8 cellular contexts compared by ENCODE assay signal in genomic region chrX:7088968-7089615, GRCh38. TPM values are rescaled to one million over a fixed set of nuclear protein-coding genes. Genes with fewer than 3 reads are reported as not detected.
DNase-seq lines count a peak whose midpoint lies in the region; ATAC-seq and TF ChIP-seq lines count a peak whose summit lies in the region.

No MANE protein-coding gene starts in this region.

- peaks cover 4% of the 10 kb centered on the region for H3F3A ChIP-seq in Loucy (ENCODE audit: low read depth)

- TF ChIP-seq CTCF in CD8-positive, alpha-beta T cell (IDR thresholded peaks at IDR 0.05) = peak; percentile 28
- peak; percentile 59 for TF ChIP-seq CTCF in Loucy (conservative IDR thresholded peaks at IDR 0.05; ENCODE audit: low read length)
- TF ChIP-seq CTCF in astrocyte of the spinal cord (IDR thresholded peaks at IDR 0.05; ENCODE audit: low read depth, low read length) = peak; percentile 25

- intact Hi-C loops in CD8-positive, alpha-beta T cell (cut with DNase I, micrococcal nuclease) = loop anchor here (2.0 to 10.0 kb wide), 4 partner anchors 20 to 1068 kb away; partner anchors contain the start of genes PUDP (in 2 of the 2) and STS (in 2 of the 2)

- H3K9ac ChIP-seq in Loucy (ENCODE audit: low read depth, low read length, poor library complexity, severe bottlenecking) = peak overlapping the region; percentile 74

- no peaks in the 10 kb centered on the region for H3K9me3 ChIP-seq in CD8-positive, alpha-beta T cell (ENCODE audit: low read length)
- no peaks in the 10 kb centered on the region for H3K9me3 ChIP-seq in Loucy (ENCODE audit: insufficient read depth, low read depth, low read length)

- POLR2A ChIA-PET in CD8-positive, alpha-beta T cell (lab: Charles Lee) = no interaction called here

- H3K4me1 Mint-ChIP-seq in CD8-positive, alpha-beta T cell (ENCODE audit: low read depth) = peaks cover 52% of the 10 kb centered on the region

- H3K79me2 ChIP-seq in Loucy (ENCODE audit: insufficient read depth, low read length) = peaks cover 22% of the 10 kb centered on the region; the same call in 1 of the 2 replicates

- in situ Hi-C loops in astrocyte of the spinal cord (cut with HindIII; ENCODE audit: low sequenced_read_pairs) = no loop called here

- H3K4me3 ChIP-seq in CD8-positive, alpha-beta T cell (ENCODE audit: low read depth, low read length) = no peak overlapping the region
- H3K4me3 ChIP-seq in Loucy (ENCODE audit: low read length, poor library complexity, severe bottlenecking) = no peak overlapping the region
- H3K4me3 ChIP-seq in astrocyte of the spinal cord (ENCODE audit: low read depth, low read length) = no peak overlapping the region

- no peaks in the 10 kb centered on the region for H3K9me3 Mint-ChIP-seq in CD8-positive, alpha-beta T cell

- no peaks in the 10 kb centered on the region for H3K36me3 ChIP-seq in CD8-positive, alpha-beta T cell (ENCODE audit: insufficient read depth, low read length)
- H3K36me3 ChIP-seq in Loucy (ENCODE audit: insufficient read depth, low read length) = no peaks in the 10 kb centered on the region

- peak overlapping the region; percentile 50 for H3K4me2 ChIP-seq in Loucy (ENCODE audit: low read depth, low read length, poor library complexity, severe bottlenecking)

- no peak overlapping the region for H3K27ac ChIP-seq in CD8-positive, alpha-beta T cell (ENCODE audit: low read depth, low read length)

- H3K36me3 Mint-ChIP-seq in CD8-positive, alpha-beta T cell = no peaks in the 10 kb centered on the region

- DNase-seq in CD8-positive, alpha-beta T cell = peak in 5 of 7 experiments; percentile 18 to 68 (median 50)
- no peak for DNase-seq in astrocyte of the spinal cord (ENCODE audit: low read depth, low spot score)
- DNase-seq in stimulated activated CD8-positive, alpha-beta memory T cell treated with anti-CD3 and anti-CD28 coated beads, Interleukin-4, amount 100 ng/mL, for 48 hours = peak; percentile 39

- no peaks in the 10 kb centered on the region for H3K27me3 Mint-ChIP-seq in CD8-positive, alpha-beta T cell (ENCODE audit: low read depth)

- CTCF ChIA-PET in CD8-positive, alpha-beta T cell (lab: Charles Lee) = no interaction called here

- H3K4me1 ChIP-seq in CD8-positive, alpha-beta T cell (ENCODE audit: insufficient read depth, low read length) = peaks cover 23% of the 10 kb centered on the region
- H3K4me1 ChIP-seq in Loucy (ENCODE audit: insufficient read depth, low read length, poor library complexity, severe bottlenecking) = peaks cover 71% of the 10 kb centered on the region

- H4K20me1 ChIP-seq in Loucy (ENCODE audit: insufficient read depth, low read length, poor library complexity, severe bottlenecking) = no peaks in the 10 kb centered on the region

- peak overlapping the region; percentile 86 for H3K27ac Mint-ChIP-seq in CD8-positive, alpha-beta T cell

- no peak overlapping the region for H3K4me3 Mint-ChIP-seq in CD8-positive, alpha-beta T cell

- H3K9me2 ChIP-seq in Loucy (replicated peaks; ENCODE audit: low read depth, low read length) = no peaks in the 10 kb centered on the region

- no peaks in the 10 kb centered on the region for H3K27me3 ChIP-seq in CD8-positive, alpha-beta T cell (ENCODE audit: insufficient read depth, low read length)
- no peaks in the 10 kb centered on the region for H3K27me3 ChIP-seq in Loucy (ENCODE audit: insufficient read depth, low read length, poor library complexity, severe bottlenecking)

- ATAC-seq in CD8-positive, alpha-beta T cell = peak; percentile 53
- ATAC-seq in GM19395 (IDR thresholded peaks at IDR 0.05; ENCODE audit: unreplicated experiment) = peak; percentile 40
- ATAC-seq in HG03045 (IDR thresholded peaks at IDR 0.05; ENCODE audit: unreplicated experiment) = no peak
- ATAC-seq in GM21381 (IDR thresholded peaks at IDR 0.05; ENCODE audit: unreplicated experiment) = no peak
- no peak for ATAC-seq in esophagus mucosa

- H2AFZ ChIP-seq in Loucy (ENCODE audit: low read length) = no peak overlapping the region

RNA-seq across cellular contexts. Expression of gene STS, which starts 58.4 kb away (rescaled TPM):
- under 1 TPM; 0.57 to 0.78 TPM for total RNA-seq in CD8-positive, alpha-beta T cell
- total RNA-seq in esophagus mucosa = 1.6 TPM

RNA-seq across cellular contexts. Expression of gene PUDP, which starts 58.9 kb away (rescaled TPM):
- 1 to 10 TPM; 1.8 to 2.4 TPM for total RNA-seq in CD8-positive, alpha-beta T cell
- 13.9 TPM for total RNA-seq in esophagus mucosa

Comparison
In these comparisons a context has a peak if more than half of its experiments do, and no peak if none do; other contexts are left out.
1. ATAC-seq: peak in CD8-positive, alpha-beta T cell (single experiment) and GM19395 (single experiment); none in HG03045 (single experiment), GM21381 (single experiment) and esophagus mucosa (single experiment).
2. Peak in every context shown above with its lines, with median percentiles within 50 percentile points of each other: CTCF ChIP-seq.